In genomic region chr7:79789584-79790345, GRCh38 we compare ENCODE assay signal across 16 cellular contexts.
DNase-seq lines count a peak whose midpoint lies in the region; ATAC-seq and TF ChIP-seq lines count a peak whose summit lies in the region.
"Had no signal": no experiment of that assay in that cellular context is flagged by ENCODE, and none has a peak within 500 bp of the region (broad histone marks: within the 10 kb centered on the region; RNA-seq: fewer than 3 reads in every experiment).

No MANE protein-coding gene starts in this region.

- no peak overlapping the region for H3K27ac Mint-ChIP-seq in activated CD4-positive, alpha-beta T cell treated with anti-CD3 and anti-CD28 coated beads for 36 hours
- H3K27ac Mint-ChIP-seq: activated CD8-positive, alpha-beta T cell treated with anti-CD3 and anti-CD28 coated beads, Interleukin-2, amount 10 ng/mL, durations not matched to agents 7 days and 5 days; activated T-helper 17 cell treated with anti-CD3 and anti-CD28 coated beads, Interleukin-2, amount 50 U/mL, for 72 hours had no signal

- H3K27me3 Mint-ChIP-seq in activated CD4-positive, alpha-beta T cell treated with anti-CD3 and anti-CD28 coated beads for 36 hours, result no peaks in the 10 kb centered on the region
- H3K27me3 Mint-ChIP-seq: activated T-helper 17 cell treated with anti-CD3 and anti-CD28 coated beads, Interleukin-2, amount 50 U/mL, for 72 hours had no signal

- DNase-seq in EH (ENCODE audit: low read depth) (peak; percentile 79), NCI-H82 (lab: John Stamatoyannopoulos, UW) (peak; percentile 31), fibroblast of gingiva (ENCODE audit: low read depth) (peak; percentile 82), pons (ENCODE audit: low spot score) (peak; percentile 9), HUDEP-2 (lab: John Stamatoyannopoulos, UW; ENCODE audit: unreplicated experiment in 76 of 76) (no peak), HT-29 (ENCODE audit: low spot score) (no peak)
- no peak for DNase-seq in activated CD4-positive, alpha-beta T cell treated with anti-CD3 and anti-CD28 coated beads for 36 hours
- DNase-seq: activated CD8-positive, alpha-beta T cell treated with anti-CD3 and anti-CD28 coated beads, Interleukin-2, amount 10 ng/mL, durations not matched to agents 7 days and 5 days; colonic mucosa; DMS 273 treated with DMSO at 0.1 percent for 48 hours; hippocampal formation; left lung; NCI-H187 treated with DMSO at 0.1 percent for 48 hours; stomach had no signal

- POLR2A ChIA-PET in activated CD4-positive, alpha-beta T cell treated with anti-CD3 and anti-CD28 coated beads for 36 hours (lab: Charles Lee), result no interaction called here

- no peaks in the 10 kb centered on the region for H3K36me3 Mint-ChIP-seq in activated CD4-positive, alpha-beta T cell treated with anti-CD3 and anti-CD28 coated beads for 36 hours (ENCODE audit: low read depth)

- CTCF ChIA-PET in activated CD4-positive, alpha-beta T cell treated with anti-CD3 and anti-CD28 coated beads for 36 hours (lab: Charles Lee), result no interaction called here

- ATAC-seq in activated CD4-positive, alpha-beta T cell treated with anti-CD3 and anti-CD28 coated beads for 36 hours, result no peak
- ATAC-seq in GM18505 (IDR thresholded peaks at IDR 0.05; ENCODE audit: unreplicated experiment), result no peak
- ATAC-seq: activated CD8-positive, alpha-beta T cell treated with anti-CD3 and anti-CD28 coated beads, Interleukin-2, amount 10 ng/mL, durations not matched to agents 7 days and 5 days; activated T-helper 17 cell treated with anti-CD3 and anti-CD28 coated beads, Interleukin-2, amount 50 U/mL, for 72 hours; left lung had no signal

- intact Hi-C loops in activated CD4-positive, alpha-beta T cell treated with anti-CD3 and anti-CD28 coated beads for 36 hours (cut with DNase I, micrococcal nuclease), result no loop called here

- TF ChIP-seq POLR2A in GM18505 (IDR thresholded peaks at IDR 0.05; ENCODE audit: borderline replicate concordance, extremely low read depth, insufficient read depth, insufficient read length), result no peak

- no peak overlapping the region for H3K4me3 Mint-ChIP-seq in activated CD4-positive, alpha-beta T cell treated with anti-CD3 and anti-CD28 coated beads for 36 hours
- H3K4me3 Mint-ChIP-seq: activated CD8-positive, alpha-beta T cell treated with anti-CD3 and anti-CD28 coated beads, Interleukin-2, amount 10 ng/mL, durations not matched to agents 7 days and 5 days; activated T-helper 17 cell treated with anti-CD3 and anti-CD28 coated beads, Interleukin-2, amount 50 U/mL, for 72 hours had no signal

- H3K4me1 Mint-ChIP-seq in activated CD4-positive, alpha-beta T cell treated with anti-CD3 and anti-CD28 coated beads for 36 hours, result no peaks in the 10 kb centered on the region
- H3K4me1 Mint-ChIP-seq: activated T-helper 17 cell treated with anti-CD3 and anti-CD28 coated beads, Interleukin-2, amount 50 U/mL, for 72 hours had no signal

- H3K9me3 Mint-ChIP-seq in activated CD4-positive, alpha-beta T cell treated with anti-CD3 and anti-CD28 coated beads for 36 hours (ENCODE audit: low read depth), result no peaks in the 10 kb centered on the region

Comparison
In these comparisons a context has a peak if more than half of its experiments do, and no peak if none do; other contexts are left out.
1. DNase-seq: peak in EH (single experiment), NCI-H82 (single experiment), fibroblast of gingiva (single experiment) and pons (single experiment); none in HUDEP-2 (0 of 76), HT-29 (single experiment) and activated CD4-positive, alpha-beta T cell treated with anti-CD3 and anti-CD28 coated beads for 36 hours (single experiment).